14 cellular contexts compared by ENCODE assay signal in the genomic region with DNA sequence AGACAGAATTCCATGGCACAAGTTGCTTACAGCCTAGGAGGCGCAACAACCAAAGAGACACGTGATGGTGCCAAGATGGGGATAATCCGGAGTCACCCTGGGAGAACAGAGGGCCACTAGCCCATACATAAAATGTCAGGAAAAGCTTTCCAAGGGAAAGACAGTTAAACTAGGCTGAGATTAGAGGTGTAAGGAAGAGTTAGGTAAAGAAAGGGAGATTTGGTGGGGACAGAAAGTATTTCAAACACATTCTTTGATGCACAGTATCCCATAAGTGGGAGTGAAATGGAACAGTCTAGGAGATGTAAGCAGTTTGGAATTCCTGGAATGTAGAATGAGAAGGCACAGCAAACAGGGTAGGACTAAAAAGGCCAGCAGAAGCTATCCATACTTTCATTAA.
DNase-seq lines count a peak whose midpoint lies in the region; ATAC-seq, FAIRE-seq and TF ChIP-seq lines count a peak whose summit lies in the region.
"Had no signal": no experiment of that assay in that cellular context is flagged by ENCODE, and none has a peak within 500 bp of the region (broad histone marks: within the 10 kb centered on the region; RNA-seq: fewer than 3 reads in every experiment).

No MANE protein-coding gene starts in this region.

- H3K36me3 Mint-ChIP-seq in HFFc6 (ENCODE audit: low read depth) (no peaks in the 10 kb centered on the region), astrocyte (ENCODE audit: low read depth, unreplicated experiment) (no peaks in the 10 kb centered on the region), Calu3 (ENCODE audit: insufficient read depth, unreplicated experiment) (no peaks in the 10 kb centered on the region)
- H3K36me3 Mint-ChIP-seq in stimulated activated naive B cell treated with anti-CD40 and anti-IgM and Interleukin-4, amounts not matched to agents 10 μg/mL and 1 μg/mL and 100 μg/mL, for 72 hours, result no peaks in the 10 kb centered on the region
- H3K36me3 Mint-ChIP-seq: CD14-positive monocyte had no signal

- ATAC-seq in stimulated activated naive B cell treated with anti-CD40 and anti-IgM and Interleukin-4, amounts not matched to agents 10 μg/mL and 1 μg/mL and 100 μg/mL, for 72 hours (replicated peaks), result no peak
- ATAC-seq: activated CD8-positive, alpha-beta T cell treated with anti-CD3 and anti-CD28 coated beads, Interleukin-2, amount 10 ng/mL, durations not matched to agents 7 days and 5 days; gastrocnemius medialis had no signal

- H3K79me2 ChIP-seq in astrocyte (ENCODE audit: insufficient read depth, low read length), result no peaks in the 10 kb centered on the region

- H3K27me3 ChIP-seq in AG04450 (ENCODE audit: control insufficient read depth, insufficient read depth, low read length) (no peaks in the 10 kb centered on the region), astrocyte (ENCODE audit: insufficient read depth, low read length) (no peaks in the 10 kb centered on the region)
- H3K27me3 ChIP-seq: adrenal gland, gastrocnemius medialis had no signal

- POLR2A ChIA-PET in AG04450 (lab: Yijun Ruan, JAX), result no interaction called here

- H3K4me1 ChIP-seq in astrocyte (ENCODE audit: insufficient read depth, low read length), result peaks cover 8% of the 10 kb centered on the region
- H3K4me1 ChIP-seq: adrenal gland, gastrocnemius medialis had no signal

- TF ChIP-seq CTCF in AG04450 (IDR thresholded peaks at IDR 0.05; ENCODE audit: low read depth, low read length) (no peak; the same call in 1 of the 2 replicates), HFFc6 (IDR thresholded peaks at IDR 0.05) (no peak), astrocyte (IDR thresholded peaks at IDR 0.05; ENCODE audit: insufficient read depth, low read depth, low read length) (no peak), Calu3 (IDR thresholded peaks at IDR 0.05; ENCODE audit: unreplicated experiment) (no peak)

- H3K9ac ChIP-seq in astrocyte (ENCODE audit: low read length), result peak overlapping the region; percentile 63

- H3K9me3 ChIP-seq in AG04450 (ENCODE audit: control insufficient read depth, insufficient read depth, low read length), result no peaks in the 10 kb centered on the region
- no peaks in the 10 kb centered on the region for H3K9me3 ChIP-seq in astrocyte (ENCODE audit: insufficient read depth, low read depth, low read length)
- H3K9me3 ChIP-seq: adrenal gland, gastrocnemius medialis had no signal

- no peak for FAIRE-seq in astrocyte (lab: Jason Lieb, UNC)

- H3K4me2 ChIP-seq in astrocyte (ENCODE audit: low read length), result peak overlapping the region; percentile 79

- DNase-seq in AG04450 (ENCODE audit: low read depth, low spot score) (peak; percentile 34), HFFc6 (peak; percentile 74), astrocyte (ENCODE audit: low read depth) (peak; percentile 91), kidney tubule cell (ENCODE audit: low spot score) (peak; percentile 91), posterior vena cava (ENCODE audit: low spot score) (no peak), Calu3 (no peak), SHP77 treated with DMSO at 0.1 percent for 48 hours (lab: John Stamatoyannopoulos, UW) (no peak)
- no peak for DNase-seq in stimulated activated naive B cell treated with anti-CD40 and anti-IgM and Interleukin-4, amounts not matched to agents 10 μg/mL and 1 μg/mL and 100 μg/mL, for 72 hours
- DNase-seq: activated CD8-positive, alpha-beta T cell treated with anti-CD3 and anti-CD28 coated beads, Interleukin-2, amount 10 ng/mL, durations not matched to agents 7 days and 5 days; adrenal gland; gastrocnemius medialis; GOT3; NCI-H1930 had no signal

- BruUV-seq in Calu3 (replicated peaks; lab: Mats Ljungman, UMichigan), result no TSS peak

- H3K36me3 ChIP-seq in astrocyte (ENCODE audit: insufficient read depth, low read length), result no peaks in the 10 kb centered on the region
- H3K36me3 ChIP-seq: adrenal gland, gastrocnemius medialis had no signal

- CTCF ChIA-PET in AG04450 (lab: Charles Lee) (no interaction called here), Calu3 (lab: Charles Lee) (no interaction called here)

- H3K27me3 Mint-ChIP-seq in HFFc6 (ENCODE audit: insufficient read depth), result no peaks in the 10 kb centered on the region
- H3K27me3 Mint-ChIP-seq in astrocyte (ENCODE audit: low read depth, unreplicated experiment), result no peaks in the 10 kb centered on the region
- no peaks in the 10 kb centered on the region for H3K27me3 Mint-ChIP-seq in Calu3 (ENCODE audit: unreplicated experiment)
- H3K27me3 Mint-ChIP-seq in stimulated activated naive B cell treated with anti-CD40 and anti-IgM and Interleukin-4, amounts not matched to agents 10 μg/mL and 1 μg/mL and 100 μg/mL, for 72 hours, result no peaks in the 10 kb centered on the region

- no peaks in the 10 kb centered on the region for H4K20me1 ChIP-seq in astrocyte (ENCODE audit: insufficient read depth, low read length)

- H3K27ac ChIP-seq in AG04450 (ENCODE audit: low read depth, low read length) (peak overlapping the region; percentile 62), astrocyte (ENCODE audit: low read depth, low read length) (peak overlapping the region; percentile 81)
- H3K27ac ChIP-seq: adrenal gland, gastrocnemius medialis had no signal

- intact Hi-C loops in posterior vena cava (cut with DNase I) (no loop called here), Calu3 (cut with micrococcal nuclease; ENCODE audit: unreplicated experiment) (no loop called here)

- H3K4me3 ChIP-seq in AG04450 (ENCODE audit: low read depth, low read length) (no peak overlapping the region), astrocyte (ENCODE audit: insufficient read depth, low read depth, low read length) (peak overlapping the region; percentile 34)
- H3K4me3 ChIP-seq: adrenal gland, gastrocnemius medialis had no signal

- H3K4me3 Mint-ChIP-seq in HFFc6, result peak overlapping the region; percentile 66
- H3K4me3 Mint-ChIP-seq in astrocyte (ENCODE audit: unreplicated experiment), result no peak overlapping the region
- no peak overlapping the region for H3K4me3 Mint-ChIP-seq in Calu3 (ENCODE audit: low read depth, unreplicated experiment)
- no peak overlapping the region for H3K4me3 Mint-ChIP-seq in stimulated activated naive B cell treated with anti-CD40 and anti-IgM and Interleukin-4, amounts not matched to agents 10 μg/mL and 1 μg/mL and 100 μg/mL, for 72 hours
- H3K4me3 Mint-ChIP-seq: activated CD8-positive, alpha-beta T cell treated with anti-CD3 and anti-CD28 coated beads, Interleukin-2, amount 10 ng/mL, durations not matched to agents 7 days and 5 days; CD14-positive monocyte had no signal

- H3K27ac Mint-ChIP-seq in HFFc6 (peak overlapping the region; percentile 88), astrocyte (ENCODE audit: unreplicated experiment) (peak overlapping the region; percentile 96), Calu3 (ENCODE audit: unreplicated experiment) (no peak overlapping the region)
- no peak overlapping the region for H3K27ac Mint-ChIP-seq in stimulated activated naive B cell treated with anti-CD40 and anti-IgM and Interleukin-4, amounts not matched to agents 10 μg/mL and 1 μg/mL and 100 μg/mL, for 72 hours
- H3K27ac Mint-ChIP-seq: activated CD8-positive, alpha-beta T cell treated with anti-CD3 and anti-CD28 coated beads, Interleukin-2, amount 10 ng/mL, durations not matched to agents 7 days and 5 days; CD14-positive monocyte had no signal

- H2AFZ ChIP-seq in astrocyte (ENCODE audit: low read depth, low read length), result peak overlapping the region; percentile 81

- peaks cover 18% of the 10 kb centered on the region for H3K4me1 Mint-ChIP-seq in HFFc6 (ENCODE audit: low read depth)
- peaks cover 13% of the 10 kb centered on the region for H3K4me1 Mint-ChIP-seq in astrocyte (ENCODE audit: low read depth, unreplicated experiment)
- peaks cover 9% of the 10 kb centered on the region for H3K4me1 Mint-ChIP-seq in Calu3 (ENCODE audit: low read depth, unreplicated experiment)
- no peaks in the 10 kb centered on the region for H3K4me1 Mint-ChIP-seq in stimulated activated naive B cell treated with anti-CD40 and anti-IgM and Interleukin-4, amounts not matched to agents 10 μg/mL and 1 μg/mL and 100 μg/mL, for 72 hours
- H3K4me1 Mint-ChIP-seq: CD14-positive monocyte had no signal

- no peaks in the 10 kb centered on the region for H3K9me3 Mint-ChIP-seq in HFFc6
- H3K9me3 Mint-ChIP-seq in astrocyte (ENCODE audit: unreplicated experiment), result no peaks in the 10 kb centered on the region
- H3K9me3 Mint-ChIP-seq in Calu3 (ENCODE audit: low read depth, unreplicated experiment), result no peaks in the 10 kb centered on the region
- peaks cover 4 to 5% of the 10 kb centered on the region in 2 donors for H3K9me3 Mint-ChIP-seq in stimulated activated naive B cell treated with anti-CD40 and anti-IgM and Interleukin-4, amounts not matched to agents 10 μg/mL and 1 μg/mL and 100 μg/mL, for 72 hours

Comparison
In these comparisons a context has a peak if more than half of its experiments do, and no peak if none do; other contexts are left out.
1. DNase-seq: peak in AG04450 (single experiment), HFFc6 (single experiment), astrocyte (single experiment) and kidney tubule cell (single experiment); none in posterior vena cava (single experiment), Calu3 (single experiment), stimulated activated naive B cell treated with anti-CD40 and anti-IgM and Interleukin-4, amounts not matched to agents 10 μg/mL and 1 μg/mL and 100 μg/mL, for 72 hours (single experiment) and SHP77 treated with DMSO at 0.1 percent for 48 hours (single experiment).
2. H3K27ac Mint-ChIP-seq: peak in HFFc6 (single experiment) and astrocyte (single experiment); none in Calu3 (single experiment) and stimulated activated naive B cell treated with anti-CD40 and anti-IgM and Interleukin-4, amounts not matched to agents 10 μg/mL and 1 μg/mL and 100 μg/mL, for 72 hours (single experiment).